28 cellular contexts compared by ENCODE assay signal in the genomic region with DNA sequence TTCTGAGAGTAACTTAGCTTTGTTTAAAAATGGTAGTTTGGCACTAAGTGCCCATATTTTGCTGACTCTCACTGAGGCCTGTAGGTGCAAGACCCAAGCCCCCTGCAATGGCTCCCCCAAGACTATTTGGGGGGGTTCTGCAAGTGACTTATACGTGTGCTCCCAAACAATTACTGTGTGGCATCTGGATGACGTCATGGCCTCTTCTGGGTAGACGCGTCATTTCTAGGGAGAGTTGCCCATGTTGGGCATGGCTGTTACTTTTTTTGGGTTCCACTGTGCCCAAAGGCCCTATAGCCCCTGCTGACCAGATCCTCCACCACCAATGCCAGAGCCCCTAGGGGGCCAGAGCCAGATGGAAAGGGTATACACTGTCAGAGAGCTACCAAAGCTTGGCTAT.
DNase-seq lines count a peak whose midpoint lies in the region; ATAC-seq, FAIRE-seq and TF ChIP-seq lines count a peak whose summit lies in the region.
"Had no signal": no experiment of that assay in that cellular context is flagged by ENCODE, and none has a peak within 500 bp of the region (broad histone marks: within the 10 kb centered on the region; RNA-seq: fewer than 3 reads in every experiment).

No MANE protein-coding gene starts in this region.

- H3K4me1 ChIP-seq in HepG2 (ENCODE audit: insufficient read depth, low read length) = no peaks in the 10 kb centered on the region
- H3K4me1 ChIP-seq in right lobe of liver = no peaks in the 10 kb centered on the region
- H3K4me1 ChIP-seq: A549; BE2C; BLaER1; BLaER1 treated with 17β-estradiol and CSF1 and Interleukin-3, amounts not matched to agents 10 nM and 100 nM; Caco-2 had no signal

- no peak for FAIRE-seq in HepG2 (lab: Jason Lieb, UNC)
- FAIRE-seq: A204.1, A549, D721Med had no signal

- H3K36me3 ChIP-seq in HepG2 (replicated peaks in 1 of 2; ENCODE audit: control insufficient read depth in 1 of 2, insufficient read depth in 2 of 2, low read length in 2 of 2) (no peaks in the 10 kb centered on the region), right lobe of liver (no peaks in the 10 kb centered on the region)
- H3K36me3 ChIP-seq: BE2C; BLaER1; BLaER1 treated with 17β-estradiol and CSF1 and Interleukin-3, amounts not matched to agents 10 nM and 100 nM had no signal

- H3K27me3 ChIP-seq in HepG2 (ENCODE audit: control insufficient read depth in 1 of 2, insufficient read depth in 2 of 2, low read length in 2 of 2) = no peaks in the 10 kb centered on the region; a peak in 1 of 5 replicates
- no peaks in the 10 kb centered on the region for H3K27me3 ChIP-seq in right lobe of liver
- H3K27me3 ChIP-seq: BE2C; BLaER1; BLaER1 treated with 17β-estradiol and CSF1 and Interleukin-3, amounts not matched to agents 10 nM and 100 nM had no signal

- no peak overlapping the region for H3K9ac ChIP-seq in HepG2 (ENCODE audit: insufficient read depth, low read depth, low read length)
- H3K9ac ChIP-seq: BLaER1; BLaER1 treated with 17β-estradiol and CSF1 and Interleukin-3, amounts not matched to agents 10 nM and 100 nM had no signal

- no peak overlapping the region for H3K27ac ChIP-seq in HepG2 (ENCODE audit: extremely low read length, insufficient read depth, low read length)
- no peak overlapping the region for H3K27ac ChIP-seq in right lobe of liver
- H3K27ac ChIP-seq: 22Rv1; A549; BLaER1; BLaER1 treated with 17β-estradiol and CSF1 and Interleukin-3, amounts not matched to agents 10 nM and 100 nM; C4-2B had no signal

- CTCF ChIA-PET in HepG2 (lab: Yijun Ruan, JAX; ENCODE audit: low intra/inter-chr PET ratio, low total read pairs) = no interaction called here

- TF ChIP-seq CTCF in HepG2 (CRISPR knock-in tag; IDR thresholded peaks at IDR 0.05) (no peak), right lobe of liver (IDR thresholded peaks at IDR 0.05) (no peak)

- POLR2A ChIA-PET in HepG2 (lab: Yijun Ruan, JAX) = no interaction called here

- DNase-seq in HepG2 (ENCODE audit: low spot score) = no peak
- no peak for DNase-seq in right lobe of liver
- DNase-seq: 8988T; ACHN; AML-193; BE2C; C1 segment of cervical spinal cord; Caco-2; Calu3; CD4-positive, alpha-beta memory T cell; CD4-positive, alpha-beta T cell; CD4-positive, CD25-positive, alpha-beta regulatory T cell; CD8-positive, alpha-beta memory T cell; CD8-positive, alpha-beta T cell; COR-L47; DMS153; DMS53; DMS79; DMS79 treated with DMSO at 0.1 percent for 48 hours; DND-41; EL had no signal

- intact Hi-C loops in HepG2 (cut with micrococcal nuclease; ENCODE audit: unreplicated experiment) (no loop called here), right lobe of liver (cut with DNase I) (no loop called here)

- TF ChIP-seq POLR2A in HepG2 (IDR thresholded peaks at IDR 0.05; ENCODE audit: insufficient read depth in 1 of 2, low read depth in 2 of 2, low read length in 2 of 2) = no peak
- TF ChIP-seq POLR2A in right lobe of liver (IDR thresholded peaks at IDR 0.05) = no peak

- no TSS peak for BruUV-seq in HepG2 (replicated peaks; lab: Mats Ljungman, UMichigan)

- ATAC-seq in HepG2 (no peak), right lobe of liver (no peak)
- ATAC-seq: A549; CD8-positive, alpha-beta T cell had no signal

- no peak overlapping the region for H3K4me2 ChIP-seq in HepG2 (ENCODE audit: low read depth, low read length)
- H3K4me2 ChIP-seq: A549; BLaER1; BLaER1 treated with 17β-estradiol and CSF1 and Interleukin-3, amounts not matched to agents 10 nM and 100 nM had no signal

- H3K4me3 ChIP-seq in HepG2 (replicated peaks in 1 of 3; ENCODE audit: insufficient read depth in 1 of 3, low read depth in 2 of 3, low read length in 3 of 3) = no peak overlapping the region
- H3K4me3 ChIP-seq in right lobe of liver = no peak overlapping the region
- H3K4me3 ChIP-seq: A549; BLaER1; BLaER1 treated with 17β-estradiol and CSF1 and Interleukin-3, amounts not matched to agents 10 nM and 100 nM had no signal

- in situ Hi-C loops in HepG2 (cut with HindIII; ENCODE audit: extremely low pct_ligation_motif_present, low pct_unique_long_range_greater_than_20kb) = no loop called here

- H3K9me3 ChIP-seq in HepG2 (ENCODE audit: low read length) (no peaks in the 10 kb centered on the region), right lobe of liver (no peaks in the 10 kb centered on the region)
- H3K9me3 ChIP-seq: A549, BE2C, BLaER1, Caco-2 had no signal

- no peaks in the 10 kb centered on the region for H4K20me1 ChIP-seq in HepG2 (ENCODE audit: insufficient read depth, low read length)
- H4K20me1 ChIP-seq: BLaER1; BLaER1 treated with 17β-estradiol and CSF1 and Interleukin-3, amounts not matched to agents 10 nM and 100 nM had no signal

- no peak overlapping the region for H2AFZ ChIP-seq in HepG2 (ENCODE audit: low read length)

- H3K79me2 ChIP-seq in HepG2 (ENCODE audit: insufficient read depth, low read length) = no peaks in the 10 kb centered on the region

- 51% methylated on average over 4 of the region's 4 CpGs for WGBS in HepG2 (ENCODE audit: low lambda C conversion rate)
- WGBS in right lobe of liver (ENCODE audit: insufficient coverage, low coverage, low lambda C conversion rate, missing lambda C conversion rate) = no CpG with 5 or more reads among the region's 4 CpGs

- TF ChIP-seq RAD21 in HepG2 (CRISPR knock-in tag; IDR thresholded peaks at IDR 0.05) = no peak

- TF ChIP-seq EP300 in HepG2 (IDR thresholded peaks at IDR 0.05; ENCODE audit: low read depth in 2 of 2, low read length in 2 of 2) (no peak), HepG2 (CRISPR knock-in tag; IDR thresholded peaks at IDR 0.05; ENCODE audit: borderline replicate concordance) (no peak)

TF ChIP-seq in HepG2, 621 proteins besides CTCF, POLR2A, EP300 and RAD21:
- TF ChIP-seq KLF11 (CRISPR knock-in tag; IDR thresholded peaks at IDR 0.05) (no peak), CREB1 (IDR thresholded peaks at IDR 0.05) (peak; percentile 86), CREB1 (CRISPR knock-in tag; IDR thresholded peaks at IDR 0.05) (no peak), ZNF720 (CRISPR knock-in tag; IDR thresholded peaks at IDR 0.05) (no peak), ATF7 (IDR thresholded peaks at IDR 0.05) (peak; percentile 90), ATF7 (CRISPR knock-in tag; IDR thresholded peaks at IDR 0.05) (no peak)
TF ChIP-seq in HepG2: peak in this region for 2.
